Comparison of ENCODE assay signal across 8 cellular contexts in the genomic region with DNA sequence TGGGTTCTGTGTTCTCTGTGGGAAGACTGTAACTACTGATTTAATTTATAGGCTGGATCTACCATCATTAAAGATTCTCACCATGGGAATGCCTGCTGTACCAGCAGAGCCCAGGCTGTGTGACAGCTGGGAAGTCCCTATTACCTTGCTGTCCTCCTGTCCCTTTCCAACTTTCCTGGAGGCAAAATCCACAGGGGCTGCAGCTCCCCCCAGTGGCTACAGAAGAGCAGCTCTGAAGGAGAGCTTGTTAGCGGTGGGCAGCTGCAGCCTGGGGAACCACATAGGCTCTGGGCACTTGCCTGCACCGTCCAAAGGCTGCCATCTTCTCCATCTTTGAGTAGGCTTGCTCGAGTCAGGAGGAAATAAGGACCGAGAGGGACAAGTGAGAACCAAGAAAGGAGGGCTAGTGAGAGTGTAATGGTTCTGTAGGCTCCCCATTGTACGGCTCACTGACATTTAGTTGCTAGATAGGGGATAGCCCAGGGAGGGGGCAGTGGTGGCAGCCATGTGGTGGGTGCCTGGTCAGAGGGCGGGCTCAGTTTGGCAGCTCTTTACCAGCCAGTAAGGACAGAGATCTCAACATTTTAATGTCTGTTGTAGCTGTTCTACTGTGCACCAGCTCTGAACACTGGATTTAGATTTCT.
DNase-seq lines count a peak whose midpoint lies in the region; ATAC-seq and TF ChIP-seq lines count a peak whose summit lies in the region.

No MANE protein-coding gene starts in this region.

- intact Hi-C loops in Right ventricle myocardium superior (cut with DNase I) (loop anchor here (5.0 to 10.0 kb wide), 2 partner anchors 164 to 221 kb away; no protein-coding TSS in a partner anchor), prostate gland (cut with DNase I) (loop anchor here (1.0 to 5.0 kb wide), 2 partner anchors 162 to 239 kb away; no protein-coding TSS in a partner anchor)

- no peak overlapping the region for H3K4me3 Mint-ChIP-seq in activated naive CD8-positive, alpha-beta T cell treated with anti-CD3 and anti-CD28 coated beads, Interleukin-2, amount 10 ng/mL, durations not matched to agents 7 days and 5 days

- no peaks in the 10 kb centered on the region for H3K9me3 Mint-ChIP-seq in activated naive CD8-positive, alpha-beta T cell treated with anti-CD3 and anti-CD28 coated beads, Interleukin-2, amount 10 ng/mL, durations not matched to agents 7 days and 5 days

- H3K4me1 Mint-ChIP-seq in activated naive CD8-positive, alpha-beta T cell treated with anti-CD3 and anti-CD28 coated beads, Interleukin-2, amount 10 ng/mL, durations not matched to agents 7 days and 5 days, result no peaks in the 10 kb centered on the region

- peak; percentile 57 to 84 (median 68) for TF ChIP-seq CTCF in prostate gland (IDR thresholded peaks at IDR 0.05)

- no peaks in the 10 kb centered on the region for H3K36me3 ChIP-seq in prostate gland

- POLR2A ChIA-PET in activated naive CD8-positive, alpha-beta T cell treated with anti-CD3 and anti-CD28 coated beads, Interleukin-2, amount 10 ng/mL, durations not matched to agents 7 days and 5 days (lab: Charles Lee), result no interaction called here

- TF ChIP-seq POLR2A in GM18505 (IDR thresholded peaks at IDR 0.05; ENCODE audit: borderline replicate concordance, extremely low read depth, insufficient read depth, insufficient read length) (no peak), prostate gland (IDR thresholded peaks at IDR 0.05) (no peak)

- ATAC-seq in GM18505 (IDR thresholded peaks at IDR 0.05; ENCODE audit: unreplicated experiment) (peak; percentile 78), HG02981 (IDR thresholded peaks at IDR 0.05; ENCODE audit: unreplicated experiment) (peak; percentile 91), Right ventricle myocardium superior (ENCODE audit: poor library complexity) (peak; percentile 95), GM21528 (IDR thresholded peaks at IDR 0.05; ENCODE audit: low FRiP score, unreplicated experiment) (no peak)
- ATAC-seq in activated naive CD8-positive, alpha-beta T cell treated with anti-CD3 and anti-CD28 coated beads, Interleukin-2, amount 10 ng/mL, durations not matched to agents 7 days and 5 days (ENCODE audit: low read depth), result no peak

- H3K27me3 ChIP-seq in prostate gland (replicated peaks; ENCODE audit: insufficient read depth), result no peaks in the 10 kb centered on the region

- 40% methylated on average over 6 of the region's 6 CpGs for WGBS in prostate gland

- in situ Hi-C loops in ACHN (cut with HindIII; ENCODE audit: low pct_ligation_motif_present, low pct_unique_long_range_greater_than_20kb, low sequenced_read_pairs), result no loop called here

- no peaks in the 10 kb centered on the region for H3K9me3 ChIP-seq in prostate gland

- peaks cover 12% of the 10 kb centered on the region for H3K27me3 Mint-ChIP-seq in activated naive CD8-positive, alpha-beta T cell treated with anti-CD3 and anti-CD28 coated beads, Interleukin-2, amount 10 ng/mL, durations not matched to agents 7 days and 5 days

- H3K4me1 ChIP-seq in prostate gland (replicated peaks), result no peaks in the 10 kb centered on the region

- DNase-seq in ACHN (peak; percentile 64), NCI-H2171 treated with DMSO at 0.1 percent for 48 hours (lab: John Stamatoyannopoulos, UW) (peak; percentile 77), Right ventricle myocardium superior (peak; percentile 68), prostate gland (ENCODE audit: low spot score) (peak; percentile 59)
- DNase-seq in activated naive CD8-positive, alpha-beta T cell treated with anti-CD3 and anti-CD28 coated beads, Interleukin-2, amount 10 ng/mL, durations not matched to agents 7 days and 5 days, result peak; percentile 40

- no peak overlapping the region for H3K27ac ChIP-seq in prostate gland

- H3K36me3 Mint-ChIP-seq in activated naive CD8-positive, alpha-beta T cell treated with anti-CD3 and anti-CD28 coated beads, Interleukin-2, amount 10 ng/mL, durations not matched to agents 7 days and 5 days, result no peaks in the 10 kb centered on the region

- H3K4me3 ChIP-seq in prostate gland, result no peak overlapping the region

- no peak overlapping the region for H3K27ac Mint-ChIP-seq in activated naive CD8-positive, alpha-beta T cell treated with anti-CD3 and anti-CD28 coated beads, Interleukin-2, amount 10 ng/mL, durations not matched to agents 7 days and 5 days

Comparison
In these comparisons a context has a peak if more than half of its experiments do, and no peak if none do; other contexts are left out.
1. ATAC-seq: peak in GM18505 (single experiment), HG02981 (single experiment) and Right ventricle myocardium superior (single experiment); none in activated naive CD8-positive, alpha-beta T cell treated with anti-CD3 and anti-CD28 coated beads, Interleukin-2, amount 10 ng/mL, durations not matched to agents 7 days and 5 days (single experiment) and GM21528 (single experiment).
2. Peak in every context shown above with its lines, with median percentiles within 50 percentile points of each other: DNase-seq.